ENCODE assay signal across 18 cellular contexts in genomic region chr4:139795476-139795875, GRCh38.
DNase-seq lines count a peak whose midpoint lies in the region; ATAC-seq and TF ChIP-seq lines count a peak whose summit lies in the region.
"Had no signal": no experiment of that assay in that cellular context is flagged by ENCODE, and none has a peak within 500 bp of the region (broad histone marks: within the 10 kb centered on the region; RNA-seq: fewer than 3 reads in every experiment).

No MANE protein-coding gene starts in this region.

- ATAC-seq in HG03139 (IDR thresholded peaks at IDR 0.05; ENCODE audit: unreplicated experiment) (no peak), GM19455 (IDR thresholded peaks at IDR 0.05; ENCODE audit: unreplicated experiment) (no peak)
- ATAC-seq: A549; CD8-positive, alpha-beta T cell; GM23338; HCT116 had no signal

- TF ChIP-seq CTCF in AG10803 (conservative IDR thresholded peaks at IDR 0.05; ENCODE audit: low read length) (no peak), parathyroid adenoma (IDR thresholded peaks at IDR 0.05) (no peak), ovary (IDR thresholded peaks at IDR 0.05) (no peak)

- TF ChIP-seq POLR2A in ovary (IDR thresholded peaks at IDR 0.05) = no peak

- intact Hi-C loops in ovary (cut with DNase I) = no loop called here

- no peak for TF ChIP-seq EP300 in ovary (IDR thresholded peaks at IDR 0.05)

- no peaks in the 10 kb centered on the region for H3K79me2 ChIP-seq in parathyroid adenoma

- H3K4me2 ChIP-seq in parathyroid adenoma (ENCODE audit: low read length) = no peak overlapping the region
- H3K4me2 ChIP-seq: A549; BLaER1 treated with 17β-estradiol and CSF1 and Interleukin-3, amounts not matched to agents 10 nM and 100 nM; GM23338 had no signal

- H3K9ac ChIP-seq in SK-N-MC (ENCODE audit: insufficient read length) (peak overlapping the region; percentile 35), parathyroid adenoma (no peak overlapping the region)
- H3K9ac ChIP-seq: BLaER1 treated with 17β-estradiol and CSF1 and Interleukin-3, amounts not matched to agents 10 nM and 100 nM had no signal

- peak; percentile 59 for DNase-seq in AG10803 (ENCODE audit: low read depth)
- no peak for DNase-seq in SK-N-MC (ENCODE audit: low read depth, low spot score)
- peak; percentile 19 for DNase-seq in fibroblast of gingiva (ENCODE audit: low read depth)
- no peak for DNase-seq in ovary
- DNase-seq: CD8-positive, alpha-beta T cell; KBM-7; NCI-H1105; NCI-H2081; NCI-H510A; NCI-H82; SHP77 had no signal

- WGBS in ovary, 3 donors = 86 to 93% (median 93%) methylated on average over 5 of the region's 5 CpGs

- H3K4me1 ChIP-seq in parathyroid adenoma (peaks cover 17% of the 10 kb centered on the region), ovary (ENCODE audit: insufficient read depth) (peaks cover 7% of the 10 kb centered on the region)

- peak overlapping the region; percentile 84 for H3K27ac ChIP-seq in SK-N-MC
- peak overlapping the region; percentile 77 for H3K27ac ChIP-seq in parathyroid adenoma
- no peak overlapping the region for H3K27ac ChIP-seq in ovary
- H3K27ac ChIP-seq: A549; BLaER1 treated with 17β-estradiol and CSF1 and Interleukin-3, amounts not matched to agents 10 nM and 100 nM had no signal

- H3K27me3 ChIP-seq in parathyroid adenoma (ENCODE audit: control insufficient read depth, insufficient read depth, low read length) (no peaks in the 10 kb centered on the region), ovary (no peaks in the 10 kb centered on the region)
- H3K27me3 ChIP-seq: BLaER1 treated with 17β-estradiol and CSF1 and Interleukin-3, amounts not matched to agents 10 nM and 100 nM had no signal

- peak overlapping the region; percentile 5 for H2AFZ ChIP-seq in parathyroid adenoma
- H2AFZ ChIP-seq: GM23338 had no signal

- H3K36me3 ChIP-seq in SK-N-MC (ENCODE audit: insufficient read depth, low read length) (no peaks in the 10 kb centered on the region), parathyroid adenoma (ENCODE audit: control insufficient read depth, insufficient read depth, low read length) (no peaks in the 10 kb centered on the region), ovary (no peaks in the 10 kb centered on the region)

- no peaks in the 10 kb centered on the region for H3K9me3 ChIP-seq in SK-N-MC (ENCODE audit: low read depth, low read length)
- no peaks in the 10 kb centered on the region for H3K9me3 ChIP-seq in parathyroid adenoma (ENCODE audit: control insufficient read depth, low read length)
- H3K9me3 ChIP-seq in ovary = no peaks in the 10 kb centered on the region
- H3K9me3 ChIP-seq: A549; BLaER1 treated with 17β-estradiol and CSF1 and Interleukin-3, amounts not matched to agents 10 nM and 100 nM had no signal

- H3K4me3 ChIP-seq in AG10803 (ENCODE audit: low read length) (no peak overlapping the region), SK-N-MC (peak overlapping the region; percentile 63), parathyroid adenoma (ENCODE audit: low read depth, low read length) (no peak overlapping the region), ovary (no peak overlapping the region)
- H3K4me3 ChIP-seq: A549; BLaER1 treated with 17β-estradiol and CSF1 and Interleukin-3, amounts not matched to agents 10 nM and 100 nM; GM23338 had no signal

Comparison
In these comparisons a context has a peak if more than half of its experiments do, and no peak if none do; other contexts are left out.
1. DNase-seq: peak in AG10803 (single experiment) and fibroblast of gingiva (single experiment); none in SK-N-MC (single experiment) and ovary (0 of 5).
2. H3K27ac ChIP-seq: peak in SK-N-MC (single experiment) and parathyroid adenoma (single experiment); none in ovary (0 of 2).